In the genomic region with DNA sequence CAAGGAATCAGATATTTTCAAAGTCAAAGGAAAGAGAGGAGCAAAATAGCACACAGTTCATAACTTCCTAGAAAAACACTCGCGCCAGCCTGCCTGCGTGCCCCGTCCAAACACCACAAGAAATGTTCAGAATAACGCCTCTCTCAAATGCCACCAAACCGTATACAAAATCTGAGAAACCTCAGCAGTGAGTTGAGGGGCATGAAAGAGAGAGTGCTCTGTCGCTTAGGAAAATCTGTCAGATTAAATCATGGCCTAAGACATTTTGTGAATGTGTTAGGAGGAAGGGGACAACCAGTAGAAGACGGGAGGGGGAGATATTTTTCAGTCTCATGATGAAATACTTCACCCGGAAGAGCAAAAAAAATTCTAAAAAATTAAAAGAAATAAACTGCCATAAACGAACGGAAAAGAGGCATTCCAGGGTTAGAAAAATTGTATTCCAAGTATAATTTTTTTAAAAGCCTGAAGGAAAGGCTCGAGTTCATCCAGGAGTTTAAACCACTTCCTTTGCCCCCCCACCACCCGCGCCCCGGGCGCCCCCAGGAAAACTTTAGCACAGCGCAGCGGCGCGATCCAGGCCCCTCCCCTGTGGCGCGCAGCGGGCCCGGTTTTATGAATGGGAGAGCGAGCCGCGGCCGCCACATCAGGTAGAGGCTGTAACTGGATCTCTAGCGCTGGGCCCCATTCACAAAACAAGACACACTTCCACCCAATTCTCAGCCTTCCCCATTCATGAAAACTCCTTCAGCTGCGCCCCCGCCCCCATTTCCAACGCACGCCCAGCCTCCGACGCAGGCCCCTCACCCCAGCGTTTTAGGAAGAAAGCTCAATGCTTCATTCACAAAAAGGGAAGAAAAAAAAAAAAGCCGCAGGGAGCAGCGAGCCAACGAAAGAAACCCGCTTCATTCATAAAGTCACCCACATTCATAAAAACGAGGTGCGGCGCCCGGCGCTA, we compare ENCODE assay signal across 8 cellular contexts. TPM values are rescaled to one million over a fixed set of nuclear protein-coding genes. Genes with fewer than 3 reads are reported as not detected.
A peak's percentile ranks its signal among the peaks of the same experiment; 100 is the strongest.
DNase-seq lines count a peak whose midpoint lies in the region; ATAC-seq and TF ChIP-seq lines count a peak whose summit lies in the region.

No MANE protein-coding gene starts in this region.

- peak; percentile 49 for DNase-seq in AG08395 (ENCODE audit: low spot score)
- DNase-seq in NCI-H1694 (lab: John Stamatoyannopoulos, UW): peak; percentile 71
- peak; percentile 68 to 80 (median 74) for DNase-seq in body of pancreas
- peak in 41 of 51 donors; percentile 9 to 83 (median 42) for DNase-seq in hypothalamus (lab: John Stamatoyannopoulos, UW)
- peak; percentile 77 for DNase-seq in putamen (ENCODE audit: low spot score)

- H3K27me3 ChIP-seq in SU-DHL-6 (ENCODE audit: low read length): no peaks in the 10 kb centered on the region
- H3K27me3 ChIP-seq in body of pancreas: no peaks in the 10 kb centered on the region

- no peaks in the 10 kb centered on the region for H3K79me2 ChIP-seq in SU-DHL-6 (ENCODE audit: insufficient read depth, low read length)

- H3K9me3 ChIP-seq in SU-DHL-6 (ENCODE audit: insufficient read depth, low read length): no peaks in the 10 kb centered on the region
- H3K9me3 ChIP-seq in body of pancreas: no peaks in the 10 kb centered on the region

- peak overlapping the region; percentile 60 for H3K9ac ChIP-seq in SU-DHL-6 (ENCODE audit: low read length)

- intact Hi-C loops in body of pancreas (cut with DNase I): no loop called here

- H3K9me2 ChIP-seq in SU-DHL-6 (replicated peaks; ENCODE audit: insufficient read depth, low read length): no peaks in the 10 kb centered on the region

- peak overlapping the region; percentile 57 for H3K4me3 ChIP-seq in SU-DHL-6 (ENCODE audit: insufficient read depth, low read length, poor library complexity, severe bottlenecking)
- H3K4me3 ChIP-seq in body of pancreas: peak overlapping the region; percentile 65 to 77

- H3K4me2 ChIP-seq in SU-DHL-6 (ENCODE audit: low read depth, low read length, poor library complexity, severe bottlenecking): peak overlapping the region; percentile 82

- H3K4me1 ChIP-seq in body of pancreas: peaks cover 47% of the 10 kb centered on the region

- WGBS in body of pancreas, 2 donors: 2 to 7% methylated on average over 44 to 45 of the region's 45 CpGs

- H3K27ac ChIP-seq in SU-DHL-6 (ENCODE audit: low read depth, low read length): no peak overlapping the region
- peak overlapping the region; percentile 82 to 95 (median 90) for H3K27ac ChIP-seq in body of pancreas

- peak; percentile 24 for ATAC-seq in GM21515 (IDR thresholded peaks at IDR 0.05; ENCODE audit: unreplicated experiment)
- ATAC-seq in body of pancreas: no peak
- no peak for ATAC-seq in GM18861 (IDR thresholded peaks at IDR 0.05; ENCODE audit: unreplicated experiment)

- H3K36me3 ChIP-seq in SU-DHL-6 (ENCODE audit: low read length): no peaks in the 10 kb centered on the region
- H3K36me3 ChIP-seq in body of pancreas (replicated peaks in 1 of 2; ENCODE audit: insufficient read depth in 1 of 2, low read depth in 2 of 2): no peaks in the 10 kb centered on the region

- no peaks in the 10 kb centered on the region for H4K20me1 ChIP-seq in SU-DHL-6 (ENCODE audit: low read depth, low read length)

- peak overlapping the region; percentile 82 for H2AFZ ChIP-seq in SU-DHL-6 (ENCODE audit: low read depth, low read length, severe bottlenecking)

- peak; percentile 12 to 44 (median 40) for TF ChIP-seq POLR2A in body of pancreas (IDR thresholded peaks at IDR 0.05)

- H3F3A ChIP-seq in SU-DHL-6 (ENCODE audit: insufficient read depth): no peaks in the 10 kb centered on the region

- TF ChIP-seq CTCF in SU-DHL-6 (IDR thresholded peaks at IDR 0.05; ENCODE audit: insufficient read depth, low read length, poor library complexity, severe bottlenecking) (no peak), body of pancreas (IDR thresholded peaks at IDR 0.05) (no peak)

RNA-seq across cellular contexts. Expression of gene ETV5, which starts 1.5 kb away (rescaled TPM):
- total RNA-seq in body of pancreas: 10 to 100 TPM; 14.5 to 39.2 TPM
